8 cellular contexts compared by ENCODE assay signal in genomic region chr5:53480474-53481353, GRCh38. TPM values are rescaled to one million over a fixed set of nuclear protein-coding genes. Genes with fewer than 3 reads are reported as not detected.
DNase-seq lines count a peak whose midpoint lies in the region; ATAC-seq and TF ChIP-seq lines count a peak whose summit lies in the region.

TSS of gene FST (plus strand) at chr5:53480629. CDS start at chr5:53480792, 163 bp downstream.

- H3K27ac ChIP-seq in HL-60 (replicated peaks) (no peak within 1 kb of the TSS), left ventricle myocardium inferior (replicated peaks) (peak within 1 kb of the TSS; percentile 83)

- H3K4me3 ChIP-seq in HL-60 (replicated peaks; ENCODE audit: insufficient read depth, low read length) (peak within 1 kb of the TSS; percentile 40), left ventricle myocardium inferior (peak within 1 kb of the TSS; percentile 83)

- H3K27ac Mint-ChIP-seq in activated T-helper 1 cell treated with anti-CD3 and anti-CD28 coated beads, Interleukin-12 subunit alpha, Interleukin-12 subunit beta, Interleukin-2, Interleukin-4 antibody, amounts not matched to agents 30 ng/mL and 10 ng/mL and 1 ng/mL, durations not matched to agents 14 hours and 24 hours and 36 hours: peak within 1 kb of the TSS; percentile 64

- DNase-seq in CD1c-positive myeloid dendritic cell (ENCODE audit: extremely low spot score): peak; percentile 20
- no peak for DNase-seq in HL-60 (ENCODE audit: low read depth in 1 of 2, low spot score in 1 of 2)
- DNase-seq in activated T-helper 1 cell treated with anti-CD3 and anti-CD28 coated beads, Interleukin-12 subunit alpha, Interleukin-12 subunit beta, Interleukin-2, Interleukin-4 antibody, amounts not matched to agents 30 ng/mL and 10 ng/mL and 1 ng/mL, durations not matched to agents 14 hours and 24 hours and 36 hours (ENCODE audit: low spot score): no peak
- peak; percentile 24 for DNase-seq in left ventricle myocardium inferior
- no peak for DNase-seq in pulmonary artery endothelial cell (ENCODE audit: low read depth, low spot score)
- DNase-seq in Ammon's horn (ENCODE audit: low spot score): no peak

- H3K4me1 Mint-ChIP-seq in activated T-helper 1 cell treated with anti-CD3 and anti-CD28 coated beads, Interleukin-12 subunit alpha, Interleukin-12 subunit beta, Interleukin-2, Interleukin-4 antibody, amounts not matched to agents 30 ng/mL and 10 ng/mL and 1 ng/mL, durations not matched to agents 14 hours and 24 hours and 36 hours (ENCODE audit: low read depth): peaks cover 44% of the 10 kb centered on the region

- no peaks in the 10 kb centered on the region for H3K9me3 ChIP-seq in left ventricle myocardium inferior (replicated peaks)

- H3K4me3 Mint-ChIP-seq in activated T-helper 1 cell treated with anti-CD3 and anti-CD28 coated beads, Interleukin-12 subunit alpha, Interleukin-12 subunit beta, Interleukin-2, Interleukin-4 antibody, amounts not matched to agents 30 ng/mL and 10 ng/mL and 1 ng/mL, durations not matched to agents 14 hours and 24 hours and 36 hours: peak within 1 kb of the TSS; percentile 89

- intact Hi-C loops in activated T-helper 1 cell treated with anti-CD3 and anti-CD28 coated beads, Interleukin-12 subunit alpha, Interleukin-12 subunit beta, Interleukin-2, Interleukin-4 antibody, amounts not matched to agents 30 ng/mL and 10 ng/mL and 1 ng/mL, durations not matched to agents 14 hours and 24 hours and 36 hours (cut with micrococcal nuclease): loop anchor here (5.0 to 10.0 kb wide), 4 partner anchors 297 to 1744 kb away; partner anchors contain the start of genes ARL15 and MCIDAS
- intact Hi-C loops in left ventricle myocardium inferior (cut with micrococcal nuclease): no loop called here

- ATAC-seq in GM18868 (IDR thresholded peaks at IDR 0.05; ENCODE audit: unreplicated experiment) (no peak), GM21717 (IDR thresholded peaks at IDR 0.05; ENCODE audit: unreplicated experiment) (no peak)

- no peaks in the 10 kb centered on the region for H3K9me3 Mint-ChIP-seq in activated T-helper 1 cell treated with anti-CD3 and anti-CD28 coated beads, Interleukin-12 subunit alpha, Interleukin-12 subunit beta, Interleukin-2, Interleukin-4 antibody, amounts not matched to agents 30 ng/mL and 10 ng/mL and 1 ng/mL, durations not matched to agents 14 hours and 24 hours and 36 hours

- peaks cover 3% of the 10 kb centered on the region for H3K36me3 Mint-ChIP-seq in activated T-helper 1 cell treated with anti-CD3 and anti-CD28 coated beads, Interleukin-12 subunit alpha, Interleukin-12 subunit beta, Interleukin-2, Interleukin-4 antibody, amounts not matched to agents 30 ng/mL and 10 ng/mL and 1 ng/mL, durations not matched to agents 14 hours and 24 hours and 36 hours (ENCODE audit: low read depth)

- no peak for TF ChIP-seq CTCF in HL-60 (IDR thresholded peaks at IDR 0.05; ENCODE audit: insufficient read depth, low read length)
- no peak for TF ChIP-seq CTCF in left ventricle myocardium inferior (IDR thresholded peaks at IDR 0.05; ENCODE audit: borderline replicate concordance)

- peaks cover 64% of the 10 kb centered on the region for H3K27me3 Mint-ChIP-seq in activated T-helper 1 cell treated with anti-CD3 and anti-CD28 coated beads, Interleukin-12 subunit alpha, Interleukin-12 subunit beta, Interleukin-2, Interleukin-4 antibody, amounts not matched to agents 30 ng/mL and 10 ng/mL and 1 ng/mL, durations not matched to agents 14 hours and 24 hours and 36 hours (ENCODE audit: insufficient read depth)

- H3K27me3 ChIP-seq in HL-60 (ENCODE audit: insufficient read depth, poor library complexity, severe bottlenecking): peaks cover 32% of the 10 kb centered on the region
- peaks cover 20% of the 10 kb centered on the region for H3K27me3 ChIP-seq in left ventricle myocardium inferior (ENCODE audit: low read depth)

- H3K4me1 ChIP-seq in left ventricle myocardium inferior: peaks cover 40% of the 10 kb centered on the region

- no peaks in the 10 kb centered on the region for H3K36me3 ChIP-seq in left ventricle myocardium inferior

RNA-seq across cellular contexts. Expression of gene FST, which starts in this region (rescaled TPM):
- total RNA-seq in activated T-helper 1 cell treated with anti-CD3 and anti-CD28 coated beads, Interleukin-12 subunit alpha, Interleukin-12 subunit beta, Interleukin-2, Interleukin-4 antibody, amounts not matched to agents 30 ng/mL and 10 ng/mL and 1 ng/mL, durations not matched to agents 14 hours and 24 hours and 36 hours: 0.17 and 0.31 TPM in 2 replicates
- 2.0 TPM for total RNA-seq in left ventricle myocardium inferior
- 1.4 and 63.4 TPM in 2 replicates for total RNA-seq in pulmonary artery endothelial cell

Comparison
In these comparisons a context has a peak if more than half of its experiments do, and no peak if none do; other contexts are left out.
1. DNase-seq: peak in CD1c-positive myeloid dendritic cell (single experiment) and left ventricle myocardium inferior (single experiment); none in HL-60 (0 of 2), activated T-helper 1 cell treated with anti-CD3 and anti-CD28 coated beads, Interleukin-12 subunit alpha, Interleukin-12 subunit beta, Interleukin-2, Interleukin-4 antibody, amounts not matched to agents 30 ng/mL and 10 ng/mL and 1 ng/mL, durations not matched to agents 14 hours and 24 hours and 36 hours (single experiment), pulmonary artery endothelial cell (single experiment) and Ammon's horn (single experiment).